ENCODE assay signal across 23 cellular contexts in genomic region chr2:64889803-64890202, GRCh38.
"Had no signal": no experiment of that assay in that cellular context is flagged by ENCODE, and none has a peak within 500 bp of the region (broad histone marks: within the 10 kb centered on the region; RNA-seq: fewer than 3 reads in every experiment).

No MANE protein-coding gene starts in this region.

- DNase-seq: stimulated activated CD4-positive, alpha-beta T cell treated with anti-CD3 and anti-CD28 coated beads, Interleukin-2, amount 100 ng/mL, for 48 hours; stimulated activated CD4-positive, alpha-beta T cell treated with anti-CD3 and anti-CD28 coated beads, Interleukin-4, amount 100 ng/mL, for 1 hour; stimulated activated CD4-positive, alpha-beta T cell treated with anti-CD3 and anti-CD28 coated beads, Interleukin-4, amount 100 ng/mL, for 24 hours; stimulated activated CD4-positive, alpha-beta T cell treated with anti-CD3 and anti-CD28 coated beads, Interleukin-4, amount 100 ng/mL, for 4 hours; stimulated activated CD8-positive, alpha-beta memory T cell treated with anti-CD3 and anti-CD28 coated beads, Interleukin-4, amount 100 ng/mL, for 48 hours; stimulated activated naive B cell treated with anti-CD40 and anti-IgM and Interleukin-4, amounts not matched to agents 10 μg/mL and 1 μg/mL and 100 μg/mL, for 72 hours; stimulated activated naive CD4-positive, alpha-beta T cell; stimulated activated naive CD4-positive, alpha-beta T cell treated with Interleukin-2 at 50 U/mL for 16 hours; stimulated activated naive CD8-positive, alpha-beta T cell treated with anti-CD3 and anti-CD28 coated beads, Interleukin-15, amount 100 ng/mL, for 72 hours; stimulated activated naive CD8-positive, alpha-beta T cell treated with anti-CD3 and anti-CD28 coated beads, Interleukin-15, Interleukin-2, amounts not matched to agents 100 U/mL and 50 U/mL, for 24 hours; stomach; substantia nigra; testis; thyroid gland; transverse colon; trophoblast cell; upper lobe of left lung; upper lobe of right lung; uterus had no signal

- ATAC-seq: stimulated activated effector memory CD8-positive, alpha-beta T cell treated with anti-CD3 and anti-CD28 coated beads, Interleukin-12 subunit alpha, Interleukin-12 subunit beta, amount 100 ng/mL, for 72 hours; stimulated activated memory B cell treated with anti-CD40 and anti-IgM and Interleukin-4, amounts not matched to agents 10 μg/mL and 1 μg/mL and 100 μg/mL, for 72 hours; stimulated activated naive B cell treated with anti-CD40 and anti-IgM and Interleukin-4, amounts not matched to agents 10 μg/mL and 1 μg/mL and 100 μg/mL, for 72 hours; stimulated activated naive CD8-positive, alpha-beta T cell treated with anti-CD3 and anti-CD28 coated beads, Interleukin-15, amount 100 ng/mL, for 72 hours; stimulated activated naive CD8-positive, alpha-beta T cell treated with anti-CD3 and anti-CD28 coated beads, Interleukin-15, Interleukin-2, amounts not matched to agents 100 U/mL and 50 U/mL, for 24 hours; upper lobe of right lung had no signal

- H3K27me3 Mint-ChIP-seq: stimulated activated memory B cell treated with anti-CD40 and anti-IgM and Interleukin-4, amounts not matched to agents 10 μg/mL and 1 μg/mL and 100 μg/mL, for 72 hours; stimulated activated naive B cell treated with anti-CD40 and anti-IgM and Interleukin-4, amounts not matched to agents 10 μg/mL and 1 μg/mL and 100 μg/mL, for 72 hours had no signal

- H3K27ac Mint-ChIP-seq: stimulated activated effector memory CD8-positive, alpha-beta T cell treated with anti-CD3 and anti-CD28 coated beads, Interleukin-12 subunit alpha, Interleukin-12 subunit beta, amount 100 ng/mL, for 72 hours; stimulated activated memory B cell treated with anti-CD40 and anti-IgM and Interleukin-4, amounts not matched to agents 10 μg/mL and 1 μg/mL and 100 μg/mL, for 72 hours; stimulated activated naive B cell treated with anti-CD40 and anti-IgM and Interleukin-4, amounts not matched to agents 10 μg/mL and 1 μg/mL and 100 μg/mL, for 72 hours; stimulated activated naive CD8-positive, alpha-beta T cell treated with anti-CD3 and anti-CD28 coated beads, Interleukin-15, amount 100 ng/mL, for 72 hours; stimulated activated naive CD8-positive, alpha-beta T cell treated with anti-CD3 and anti-CD28 coated beads, Interleukin-15, Interleukin-2, amounts not matched to agents 100 ng/mL and 50 ng/mL, for 24 hours; type B pancreatic cell had no signal

- H3K4me1 Mint-ChIP-seq: stimulated activated effector memory CD8-positive, alpha-beta T cell treated with anti-CD3 and anti-CD28 coated beads, Interleukin-12 subunit alpha, Interleukin-12 subunit beta, amount 100 ng/mL, for 72 hours; stimulated activated naive CD8-positive, alpha-beta T cell treated with anti-CD3 and anti-CD28 coated beads, Interleukin-15, amount 100 ng/mL, for 72 hours had no signal

- H3K4me3 Mint-ChIP-seq: stimulated activated effector memory CD8-positive, alpha-beta T cell treated with anti-CD3 and anti-CD28 coated beads, Interleukin-12 subunit alpha, Interleukin-12 subunit beta, amount 100 ng/mL, for 72 hours; stimulated activated memory B cell treated with anti-CD40 and anti-IgM and Interleukin-4, amounts not matched to agents 10 μg/mL and 1 μg/mL and 100 μg/mL, for 72 hours; stimulated activated naive B cell treated with anti-CD40 and anti-IgM and Interleukin-4, amounts not matched to agents 10 μg/mL and 1 μg/mL and 100 μg/mL, for 72 hours; stimulated activated naive CD8-positive, alpha-beta T cell treated with anti-CD3 and anti-CD28 coated beads, Interleukin-15, amount 100 ng/mL, for 72 hours; stimulated activated naive CD8-positive, alpha-beta T cell treated with anti-CD3 and anti-CD28 coated beads, Interleukin-15, Interleukin-2, amounts not matched to agents 100 ng/mL and 50 ng/mL, for 24 hours; type B pancreatic cell had no signal

- H3K9me3 Mint-ChIP-seq: stimulated activated effector memory CD8-positive, alpha-beta T cell treated with anti-CD3 and anti-CD28 coated beads, Interleukin-12 subunit alpha, Interleukin-12 subunit beta, amount 100 ng/mL, for 72 hours; stimulated activated memory B cell treated with anti-CD40 and anti-IgM and Interleukin-4, amounts not matched to agents 10 μg/mL and 1 μg/mL and 100 μg/mL, for 72 hours; stimulated activated naive CD8-positive, alpha-beta T cell treated with anti-CD3 and anti-CD28 coated beads, Interleukin-15, amount 100 ng/mL, for 72 hours; stimulated activated naive CD8-positive, alpha-beta T cell treated with anti-CD3 and anti-CD28 coated beads, Interleukin-15, Interleukin-2, amounts not matched to agents 100 ng/mL and 50 ng/mL, for 24 hours had no signal

- H3K36me3 Mint-ChIP-seq: stimulated activated effector memory CD8-positive, alpha-beta T cell treated with anti-CD3 and anti-CD28 coated beads, Interleukin-12 subunit alpha, Interleukin-12 subunit beta, amount 100 ng/mL, for 72 hours; type B pancreatic cell had no signal
